Comparison of ENCODE assay signal across 17 cellular contexts in the genomic region with DNA sequence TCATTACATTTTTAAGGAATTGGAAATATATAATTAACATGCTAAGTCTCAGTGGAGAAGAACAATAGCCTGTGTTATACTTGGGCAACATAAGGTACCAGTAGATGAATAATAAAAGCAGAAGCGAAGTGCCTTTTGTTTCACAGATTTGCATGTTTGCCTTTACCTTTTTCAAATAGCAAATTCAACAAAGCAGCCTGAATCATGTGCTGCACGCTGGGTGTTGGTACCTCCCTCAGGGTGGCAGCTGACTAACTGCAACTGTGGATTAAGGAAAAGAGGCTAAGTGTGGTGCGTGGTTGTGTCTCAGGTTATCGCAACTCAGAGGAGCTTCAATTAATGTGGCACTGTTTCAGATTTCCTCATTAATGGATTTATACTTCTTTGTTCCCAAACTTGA.
"Had no signal": no experiment of that assay in that cellular context is flagged by ENCODE, and none has a peak within 500 bp of the region (broad histone marks: within the 10 kb centered on the region; RNA-seq: fewer than 3 reads in every experiment).

No MANE protein-coding gene starts in this region.

- H3K4me1 Mint-ChIP-seq: activated CD8-positive, alpha-beta memory T cell treated with anti-CD3 and anti-CD28 coated beads, Interleukin-2, amount 10 ng/mL, durations not matched to agents 7 days and 5 days; stimulated activated effector memory CD8-positive, alpha-beta T cell treated with anti-CD3 and anti-CD28 coated beads, Interleukin-12 subunit alpha, Interleukin-12 subunit beta, amount 100 ng/mL, for 72 hours had no signal

- H3K27me3 Mint-ChIP-seq: activated CD8-positive, alpha-beta memory T cell treated with anti-CD3 and anti-CD28 coated beads, Interleukin-2, amount 10 ng/mL, durations not matched to agents 7 days and 5 days; activated T-cell treated with anti-CD3 and anti-CD28 coated beads, Interleukin-2, amount 50 U/mL, for 24 hours; memory B cell; naive thymus-derived CD4-positive, alpha-beta T cell had no signal

- H3K9me3 Mint-ChIP-seq: activated T-cell treated with anti-CD3 and anti-CD28 coated beads, Interleukin-2, amount 50 U/mL, for 24 hours; memory B cell; stimulated activated effector memory CD8-positive, alpha-beta T cell treated with anti-CD3 and anti-CD28 coated beads, Interleukin-12 subunit alpha, Interleukin-12 subunit beta, amount 100 ng/mL, for 72 hours; T-helper 2 cell treated with Interferon-gamma antibody and Interleukin-4, amounts not matched to agents 5 μg/mL and 100 μg/mL, for 36 hours had no signal

- H3K4me3 ChIP-seq: gastrocnemius medialis, mucosa of descending colon, pancreas, thyroid gland had no signal

- DNase-seq: activated CD4-positive, alpha-beta T cell treated with anti-CD3 and anti-CD28 coated beads, Interleukin-2, amount 50 U/mL, for 48 hours; activated CD8-positive, alpha-beta memory T cell treated with anti-CD3 and anti-CD28 coated beads, Interleukin-2, amount 10 ng/mL, durations not matched to agents 7 days and 5 days; activated naive CD4-positive, alpha-beta T cell treated with anti-CD3 and anti-CD28 coated beads, Interleukin-2, amount 50 U/mL, for 16 hours; activated T-cell treated with anti-CD3 and anti-CD28 coated beads, Interleukin-2, amount 50 U/mL, for 24 hours; dermis blood vessel endothelial cell; gastrocnemius medialis; left ventricle myocardium superior; mucosa of descending colon; naive thymus-derived CD4-positive, alpha-beta T cell; pancreas; stimulated activated CD4-positive, alpha-beta T cell treated with anti-CD3 and anti-CD28 coated beads, Interleukin-1b, Interleukin-23, amount 100 ng/mL, for 48 hours; thyroid gland had no signal

- H3K27ac ChIP-seq: gastrocnemius medialis, pancreas, thyroid gland had no signal

- H3K27me3 ChIP-seq: gastrocnemius medialis, pancreas, thyroid gland had no signal

- ATAC-seq: activated CD4-positive, CD25-positive, alpha-beta regulatory T cell treated with anti-CD3 and anti-CD28 coated beads, Interleukin-2, amount 50 U/mL, for 24 hours; activated CD8-positive, alpha-beta memory T cell treated with anti-CD3 and anti-CD28 coated beads, Interleukin-2, amount 10 ng/mL, durations not matched to agents 7 days and 5 days; gastrocnemius medialis; mucosa of descending colon; naive thymus-derived CD4-positive, alpha-beta T cell; pancreas; stimulated activated effector memory CD8-positive, alpha-beta T cell treated with anti-CD3 and anti-CD28 coated beads, Interleukin-12 subunit alpha, Interleukin-12 subunit beta, amount 100 ng/mL, for 72 hours had no signal

- FAIRE-seq: astrocyte had no signal

- H3K36me3 Mint-ChIP-seq: stimulated activated effector memory CD8-positive, alpha-beta T cell treated with anti-CD3 and anti-CD28 coated beads, Interleukin-12 subunit alpha, Interleukin-12 subunit beta, amount 100 ng/mL, for 72 hours had no signal

- H3K9me3 ChIP-seq: gastrocnemius medialis, mucosa of descending colon, pancreas, thyroid gland had no signal

- H3K4me1 ChIP-seq: gastrocnemius medialis, pancreas, thyroid gland had no signal

- H3K4me3 Mint-ChIP-seq: activated CD8-positive, alpha-beta memory T cell treated with anti-CD3 and anti-CD28 coated beads, Interleukin-2, amount 10 ng/mL, durations not matched to agents 7 days and 5 days; activated T-cell treated with anti-CD3 and anti-CD28 coated beads, Interleukin-2, amount 50 U/mL, for 24 hours; memory B cell; naive thymus-derived CD4-positive, alpha-beta T cell; stimulated activated effector memory CD8-positive, alpha-beta T cell treated with anti-CD3 and anti-CD28 coated beads, Interleukin-12 subunit alpha, Interleukin-12 subunit beta, amount 100 ng/mL, for 72 hours; T-helper 2 cell treated with Interferon-gamma antibody and Interleukin-4, amounts not matched to agents 5 μg/mL and 100 μg/mL, for 36 hours had no signal

- H3K27ac Mint-ChIP-seq: activated CD8-positive, alpha-beta memory T cell treated with anti-CD3 and anti-CD28 coated beads, Interleukin-2, amount 10 ng/mL, durations not matched to agents 7 days and 5 days; activated T-cell treated with anti-CD3 and anti-CD28 coated beads, Interleukin-2, amount 50 U/mL, for 24 hours; memory B cell; naive thymus-derived CD4-positive, alpha-beta T cell; stimulated activated effector memory CD8-positive, alpha-beta T cell treated with anti-CD3 and anti-CD28 coated beads, Interleukin-12 subunit alpha, Interleukin-12 subunit beta, amount 100 ng/mL, for 72 hours; T-helper 2 cell treated with Interferon-gamma antibody and Interleukin-4, amounts not matched to agents 5 μg/mL and 100 μg/mL, for 36 hours had no signal
